In genomic region chr12:418432-418831, GRCh38 we compare ENCODE assay signal across 39 cellular contexts. TPM values are rescaled to one million over a fixed set of nuclear protein-coding genes. Genes with fewer than 3 reads are reported as not detected.
"Had no signal": no experiment of that assay in that cellular context is flagged by ENCODE, and none has a peak within 500 bp of the region (broad histone marks: within the 10 kb centered on the region; RNA-seq: fewer than 3 reads in every experiment).

No MANE protein-coding gene starts in this region.

- H3K4me1 ChIP-seq: adrenal gland, ascending aorta, body of pancreas, breast epithelium had no signal

- H3K36me3 ChIP-seq: breast epithelium had no signal

- H3K9me3 Mint-ChIP-seq: activated naive CD4-positive, alpha-beta T cell treated with anti-CD3 and anti-CD28 coated beads for 36 hours; activated naive CD4-positive, alpha-beta T cell treated with anti-CD3 and anti-CD28 coated beads, Interleukin-2, amount 10 ng/mL, durations not matched to agents 7 days and 5 days; activated naive CD4-positive, alpha-beta T cell treated with anti-CD3 and anti-CD28 coated beads, Interleukin-2, amount 50 U/mL, for 24 hours; activated naive CD4-positive, alpha-beta T cell treated with anti-CD3 and anti-CD28 coated beads, Interleukin-2, amount 50 U/mL, for 72 hours; activated naive CD8-positive, alpha-beta T cell treated with anti-CD3 and anti-CD28 coated beads for 36 hours; activated naive CD8-positive, alpha-beta T cell treated with anti-CD3 and anti-CD28 coated beads, Interleukin-2, amount 10 ng/mL, durations not matched to agents 7 days and 5 days; activated naive CD8-positive, alpha-beta T cell treated with anti-CD3 and anti-CD28 coated beads, Interleukin-2, amount 50 U/mL, for 24 hours; activated T-cell treated with anti-CD3 and anti-CD28 coated beads, Interleukin-2, amount 50 U/mL, for 24 hours; activated T-cell treated with anti-CD3 and anti-CD28 coated beads, Interleukin-2, amount 50 U/mL, for 4 hours; activated T-cell treated with anti-CD3 and anti-CD28 coated beads, Interleukin-2, amount 50 U/mL, for 72 hours; activated T-helper 1 cell treated with anti-CD3 and anti-CD28 coated beads, Interleukin-12 subunit alpha, Interleukin-12 subunit beta, Interleukin-2, Interleukin-4 antibody, amounts not matched to agents 30 ng/mL and 10 ng/mL and 1 ng/mL, durations not matched to agents 14 hours and 24 hours and 36 hours; activated T-helper 17 cell treated with anti-CD3 and anti-CD28 coated beads, Interleukin-2, amount 50 U/mL, for 72 hours; activated T-helper 2 cell treated with anti-CD3 and anti-CD28 coated beads, Interferon-gamma antibody, Interleukin-2, Interleukin-4, amounts not matched to agents 10 μg/mL and 5 μg/mL and 100 μg/mL, durations not matched to agents 14 hours and 24 hours and 36 hours; brain; central memory CD8-positive, alpha-beta T cell had no signal

- ATAC-seq: activated naive CD4-positive, alpha-beta T cell treated with anti-CD3 and anti-CD28 coated beads, Interleukin-2, amount 50 U/mL, for 72 hours; activated naive CD8-positive, alpha-beta T cell treated with anti-CD3 and anti-CD28 coated beads, Interleukin-2, amount 50 U/mL, for 24 hours; activated T-cell treated with anti-CD3 and anti-CD28 coated beads, Interleukin-2, amount 50 U/mL, for 4 hours; activated T-cell treated with anti-CD3 and anti-CD28 coated beads, Interleukin-2, amount 50 U/mL, for 72 hours; activated T-helper 17 cell treated with anti-CD3 and anti-CD28 coated beads, Interleukin-2, amount 50 U/mL, for 72 hours; body of pancreas had no signal

- H3K9me3 ChIP-seq: adrenal gland, ascending aorta, body of pancreas, breast epithelium had no signal

- H3K27ac Mint-ChIP-seq: activated naive CD4-positive, alpha-beta T cell treated with anti-CD3 and anti-CD28 coated beads for 36 hours; activated naive CD4-positive, alpha-beta T cell treated with anti-CD3 and anti-CD28 coated beads, Interleukin-2, amount 10 ng/mL, durations not matched to agents 7 days and 5 days; activated naive CD4-positive, alpha-beta T cell treated with anti-CD3 and anti-CD28 coated beads, Interleukin-2, amount 50 U/mL, for 24 hours; activated naive CD4-positive, alpha-beta T cell treated with anti-CD3 and anti-CD28 coated beads, Interleukin-2, amount 50 U/mL, for 72 hours; activated naive CD8-positive, alpha-beta T cell; activated naive CD8-positive, alpha-beta T cell treated with anti-CD3 and anti-CD28 coated beads for 36 hours; activated naive CD8-positive, alpha-beta T cell treated with anti-CD3 and anti-CD28 coated beads, Interleukin-2, amount 10 ng/mL, durations not matched to agents 7 days and 5 days; activated naive CD8-positive, alpha-beta T cell treated with anti-CD3 and anti-CD28 coated beads, Interleukin-2, amount 50 U/mL, for 24 hours; activated T-cell treated with anti-CD3 and anti-CD28 coated beads, Interleukin-2, amount 50 U/mL, for 24 hours; activated T-cell treated with anti-CD3 and anti-CD28 coated beads, Interleukin-2, amount 50 U/mL, for 72 hours; activated T-helper 1 cell treated with anti-CD3 and anti-CD28 coated beads, Interleukin-12 subunit alpha, Interleukin-12 subunit beta, Interleukin-2, Interleukin-4 antibody, amounts not matched to agents 30 ng/mL and 10 ng/mL and 1 ng/mL, durations not matched to agents 14 hours and 24 hours and 36 hours; activated T-helper 17 cell treated with anti-CD3 and anti-CD28 coated beads, Interleukin-2, amount 50 U/mL, for 72 hours; activated T-helper 2 cell treated with anti-CD3 and anti-CD28 coated beads, Interferon-gamma antibody, Interleukin-2, Interleukin-4, amounts not matched to agents 10 μg/mL and 5 μg/mL and 100 μg/mL, durations not matched to agents 14 hours and 24 hours and 36 hours; brain had no signal

- FAIRE-seq: astrocyte, bronchial epithelial cell had no signal

- H3K4me1 Mint-ChIP-seq: activated naive CD4-positive, alpha-beta T cell treated with anti-CD3 and anti-CD28 coated beads, Interleukin-2, amount 10 ng/mL, durations not matched to agents 7 days and 5 days; activated naive CD4-positive, alpha-beta T cell treated with anti-CD3 and anti-CD28 coated beads, Interleukin-2, amount 50 U/mL, for 24 hours; activated naive CD8-positive, alpha-beta T cell treated with anti-CD3 and anti-CD28 coated beads for 36 hours; activated naive CD8-positive, alpha-beta T cell treated with anti-CD3 and anti-CD28 coated beads, Interleukin-2, amount 10 ng/mL, durations not matched to agents 7 days and 5 days; activated naive CD8-positive, alpha-beta T cell treated with anti-CD3 and anti-CD28 coated beads, Interleukin-2, amount 50 U/mL, for 24 hours; activated T-helper 17 cell treated with anti-CD3 and anti-CD28 coated beads, Interleukin-2, amount 50 U/mL, for 72 hours; brain; central memory CD8-positive, alpha-beta T cell had no signal

- H3K27me3 ChIP-seq: adrenal gland, ascending aorta, body of pancreas, brain microvascular endothelial cell, breast epithelium, cardiac muscle cell had no signal

- H3K4me3 ChIP-seq: adrenal gland, ascending aorta, body of pancreas, breast epithelium, cardiac muscle cell had no signal

- H3K27me3 Mint-ChIP-seq: activated naive CD4-positive, alpha-beta T cell treated with anti-CD3 and anti-CD28 coated beads, Interleukin-2, amount 10 ng/mL, durations not matched to agents 7 days and 5 days; activated naive CD4-positive, alpha-beta T cell treated with anti-CD3 and anti-CD28 coated beads, Interleukin-2, amount 50 U/mL, for 24 hours; activated naive CD8-positive, alpha-beta T cell; activated naive CD8-positive, alpha-beta T cell treated with anti-CD3 and anti-CD28 coated beads for 36 hours; activated naive CD8-positive, alpha-beta T cell treated with anti-CD3 and anti-CD28 coated beads, Interleukin-2, amount 10 ng/mL, durations not matched to agents 7 days and 5 days; activated naive CD8-positive, alpha-beta T cell treated with anti-CD3 and anti-CD28 coated beads, Interleukin-2, amount 50 U/mL, for 24 hours; activated T-cell treated with anti-CD3 and anti-CD28 coated beads, Interleukin-2, amount 50 U/mL, for 24 hours; activated T-helper 17 cell treated with anti-CD3 and anti-CD28 coated beads, Interleukin-2, amount 50 U/mL, for 72 hours; central memory CD8-positive, alpha-beta T cell had no signal

- H3K27ac ChIP-seq: adrenal gland, ascending aorta, body of pancreas, brain microvascular endothelial cell, breast epithelium, cardiac muscle cell had no signal

- DNase-seq: activated effector memory CD4-positive, alpha-beta T cell treated with anti-CD3 and anti-CD28 coated beads, Interleukin-2, amount 50 U/mL, for 16 hours; activated effector memory CD4-positive, alpha-beta T cell treated with Interleukin-2 at 50 U/mL for 16 hours; activated gamma-delta T cell; activated gamma-delta T cell treated with Interleukin-2 at 50 U/mL for 16 hours; activated naive CD4-positive, alpha-beta T cell; activated naive CD4-positive, alpha-beta T cell treated with anti-CD3 and anti-CD28 coated beads for 36 hours; activated naive CD4-positive, alpha-beta T cell treated with anti-CD3 and anti-CD28 coated beads, Interleukin-2, amount 10 ng/mL, durations not matched to agents 7 days and 5 days; activated naive CD4-positive, alpha-beta T cell treated with anti-CD3 and anti-CD28 coated beads, Interleukin-2, amount 50 U/mL, for 16 hours; activated naive CD4-positive, alpha-beta T cell treated with Interleukin-2 at 50 U/mL for 16 hours; activated naive CD8-positive, alpha-beta T cell treated with anti-CD3 and anti-CD28 coated beads for 36 hours; activated naive CD8-positive, alpha-beta T cell treated with anti-CD3 and anti-CD28 coated beads, Interleukin-2, amount 10 ng/mL, durations not matched to agents 7 days and 5 days; activated naive CD8-positive, alpha-beta T cell treated with anti-CD3 and anti-CD28 coated beads, Interleukin-2, amount 50 U/mL, for 24 hours; activated T-cell treated with anti-CD3 and anti-CD28 coated beads, Interleukin-2, amount 50 U/mL, for 1 hour; activated T-cell treated with anti-CD3 and anti-CD28 coated beads, Interleukin-2, amount 50 U/mL, for 24 hours; activated T-cell treated with anti-CD3 and anti-CD28 coated beads, Interleukin-2, amount 50 U/mL, for 4 hours; activated T-cell treated with anti-CD3 and anti-CD28 coated beads, Interleukin-2, amount 50 U/mL, for 48 hours; activated T-cell treated with anti-CD3 and anti-CD28 coated beads, Interleukin-2, amount 50 U/mL, for 72 hours; adrenal gland; amniotic stem cell; amygdala; anterior cingulate cortex; aorta; body of pancreas; brain microvascular endothelial cell; central memory CD4-positive, alpha-beta T cell; cerebellar nuclear complex had no signal

- H3K4me3 Mint-ChIP-seq: activated naive CD4-positive, alpha-beta T cell treated with anti-CD3 and anti-CD28 coated beads for 36 hours; activated naive CD4-positive, alpha-beta T cell treated with anti-CD3 and anti-CD28 coated beads, Interleukin-2, amount 10 ng/mL, durations not matched to agents 7 days and 5 days; activated naive CD4-positive, alpha-beta T cell treated with anti-CD3 and anti-CD28 coated beads, Interleukin-2, amount 50 U/mL, for 24 hours; activated naive CD8-positive, alpha-beta T cell; activated naive CD8-positive, alpha-beta T cell treated with anti-CD3 and anti-CD28 coated beads for 36 hours; activated naive CD8-positive, alpha-beta T cell treated with anti-CD3 and anti-CD28 coated beads, Interleukin-2, amount 10 ng/mL, durations not matched to agents 7 days and 5 days; activated naive CD8-positive, alpha-beta T cell treated with anti-CD3 and anti-CD28 coated beads, Interleukin-2, amount 50 U/mL, for 24 hours; activated T-cell treated with anti-CD3 and anti-CD28 coated beads, Interleukin-2, amount 50 U/mL, for 24 hours; activated T-cell treated with anti-CD3 and anti-CD28 coated beads, Interleukin-2, amount 50 U/mL, for 4 hours; activated T-cell treated with anti-CD3 and anti-CD28 coated beads, Interleukin-2, amount 50 U/mL, for 72 hours; activated T-helper 1 cell treated with anti-CD3 and anti-CD28 coated beads, Interleukin-12 subunit alpha, Interleukin-12 subunit beta, Interleukin-2, Interleukin-4 antibody, amounts not matched to agents 30 ng/mL and 10 ng/mL and 1 ng/mL, durations not matched to agents 14 hours and 24 hours and 36 hours; activated T-helper 17 cell treated with anti-CD3 and anti-CD28 coated beads, Interleukin-2, amount 50 U/mL, for 72 hours; brain; central memory CD8-positive, alpha-beta T cell had no signal

RNA-seq across cellular contexts. Expression of gene CCDC77, which starts 17.0 kb away (rescaled TPM):
- total RNA-seq: ascending aorta had no signal
